In the genomic region with DNA sequence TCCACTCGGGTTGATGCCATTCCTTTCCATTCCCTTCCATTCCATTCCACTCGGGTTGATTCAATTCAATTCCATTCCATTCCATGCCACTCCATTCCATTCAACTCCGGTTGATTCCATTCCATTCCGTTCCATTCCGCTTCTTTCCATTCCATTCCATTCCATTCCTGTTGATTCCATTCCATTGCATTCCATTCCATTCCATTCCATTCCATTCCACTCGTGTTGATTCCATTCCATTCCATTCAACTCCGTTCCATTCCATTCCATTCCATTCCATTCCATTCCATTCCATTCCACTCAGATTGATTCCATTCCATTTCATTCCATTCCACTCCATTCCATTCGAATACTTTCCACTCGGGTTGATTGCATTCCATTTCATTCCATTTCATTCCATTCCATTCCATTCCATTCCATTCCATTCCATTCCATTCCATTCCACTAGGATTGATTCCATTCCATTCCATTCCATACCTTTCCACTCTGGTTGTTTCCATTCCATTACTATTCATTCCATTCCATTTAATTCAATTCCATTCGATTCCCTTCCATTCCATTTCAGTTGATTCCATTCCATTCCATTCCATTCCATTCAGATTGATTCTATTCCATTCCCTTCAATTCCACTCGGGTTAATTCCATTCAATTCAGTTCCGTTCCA, we compare ENCODE assay signal across 11 cellular contexts.
DNase-seq lines count a peak whose midpoint lies in the region; ATAC-seq and FAIRE-seq lines count a peak whose summit lies in the region.
"Had no signal": no experiment of that assay in that cellular context is flagged by ENCODE, and none has a peak within 500 bp of the region (broad histone marks: within the 10 kb centered on the region; RNA-seq: fewer than 3 reads in every experiment).

No MANE protein-coding gene starts in this region.

- no peak for DNase-seq in activated naive CD8-positive, alpha-beta T cell treated with anti-CD3 and anti-CD28 coated beads, Interleukin-2, amount 50 U/mL, for 24 hours
- no peak for DNase-seq in sciatic nerve (ENCODE audit: low spot score)
- DNase-seq in superior temporal gyrus (ENCODE audit: extremely low spot score), result no peak
- no peak for DNase-seq in HPDE6-E6E7 (ENCODE audit: extremely low spot score)
- DNase-seq in frontal cortex (ENCODE audit: low spot score in 2 of 2), result no peak
- DNase-seq in T-helper 2 cell treated with Interferon-gamma antibody and Interleukin-4, amounts not matched to agents 5 μg/mL and 100 μg/mL, for 36 hours (ENCODE audit: low spot score), result no peak

- H3K4me1 Mint-ChIP-seq in activated naive CD8-positive, alpha-beta T cell treated with anti-CD3 and anti-CD28 coated beads, Interleukin-2, amount 50 U/mL, for 24 hours, result no peaks in the 10 kb centered on the region
- H3K4me1 Mint-ChIP-seq in T-helper 2 cell treated with Interferon-gamma antibody and Interleukin-4, amounts not matched to agents 5 μg/mL and 100 μg/mL, for 36 hours (ENCODE audit: low read depth), result no peaks in the 10 kb centered on the region
- H3K4me1 Mint-ChIP-seq: mesothelial cell of epicardium had no signal

- H3K9me3 Mint-ChIP-seq in activated naive CD8-positive, alpha-beta T cell treated with anti-CD3 and anti-CD28 coated beads, Interleukin-2, amount 50 U/mL, for 24 hours, result peaks cover 21% of the 10 kb centered on the region
- H3K9me3 Mint-ChIP-seq in T-helper 2 cell treated with Interferon-gamma antibody and Interleukin-4, amounts not matched to agents 5 μg/mL and 100 μg/mL, for 36 hours, result peaks cover 18% of the 10 kb centered on the region

- ATAC-seq in GM19468 (IDR thresholded peaks at IDR 0.05; ENCODE audit: extremely low read depth, unreplicated experiment) (peak; percentile 38), HG02885 (IDR thresholded peaks at IDR 0.05; ENCODE audit: poor library complexity, unreplicated experiment) (peak; percentile 45), sciatic nerve (peak; percentile 78)
- peak; percentile 60 for ATAC-seq in activated naive CD8-positive, alpha-beta T cell treated with anti-CD3 and anti-CD28 coated beads, Interleukin-2, amount 50 U/mL, for 24 hours
- ATAC-seq: Panc1 had no signal

- intact Hi-C loops in sciatic nerve (cut with DNase I), result no loop called here

- H3K36me3 Mint-ChIP-seq in activated naive CD8-positive, alpha-beta T cell treated with anti-CD3 and anti-CD28 coated beads, Interleukin-2, amount 50 U/mL, for 24 hours (ENCODE audit: low read depth), result peaks cover 57% of the 10 kb centered on the region
- H3K36me3 Mint-ChIP-seq in T-helper 2 cell treated with Interferon-gamma antibody and Interleukin-4, amounts not matched to agents 5 μg/mL and 100 μg/mL, for 36 hours (ENCODE audit: low read depth), result peaks cover 34% of the 10 kb centered on the region

- no peak for FAIRE-seq in frontal cortex (lab: Jason Lieb, UNC)

- no peaks in the 10 kb centered on the region for H3K27me3 Mint-ChIP-seq in activated naive CD8-positive, alpha-beta T cell treated with anti-CD3 and anti-CD28 coated beads, Interleukin-2, amount 50 U/mL, for 24 hours
- H3K27me3 Mint-ChIP-seq in T-helper 2 cell treated with Interferon-gamma antibody and Interleukin-4, amounts not matched to agents 5 μg/mL and 100 μg/mL, for 36 hours (ENCODE audit: low read depth), result no peaks in the 10 kb centered on the region
- H3K27me3 Mint-ChIP-seq: dendritic cell treated with granulocyte-macrophage colony-stimulating factor and Interleukin-4, amounts not matched to agents 40 ng/mL and 50 ng/mL, for 4 days had no signal

- H3K27ac Mint-ChIP-seq in activated naive CD8-positive, alpha-beta T cell treated with anti-CD3 and anti-CD28 coated beads, Interleukin-2, amount 50 U/mL, for 24 hours, result no peak overlapping the region
- H3K27ac Mint-ChIP-seq in T-helper 2 cell treated with Interferon-gamma antibody and Interleukin-4, amounts not matched to agents 5 μg/mL and 100 μg/mL, for 36 hours, result no peak overlapping the region
- H3K27ac Mint-ChIP-seq: dendritic cell treated with granulocyte-macrophage colony-stimulating factor and Interleukin-4, amounts not matched to agents 40 ng/mL and 50 ng/mL, for 4 days; mesothelial cell of epicardium had no signal

- no peak overlapping the region for H3K4me3 Mint-ChIP-seq in activated naive CD8-positive, alpha-beta T cell treated with anti-CD3 and anti-CD28 coated beads, Interleukin-2, amount 50 U/mL, for 24 hours
- H3K4me3 Mint-ChIP-seq in T-helper 2 cell treated with Interferon-gamma antibody and Interleukin-4, amounts not matched to agents 5 μg/mL and 100 μg/mL, for 36 hours, result no peak overlapping the region
- H3K4me3 Mint-ChIP-seq: dendritic cell treated with granulocyte-macrophage colony-stimulating factor and Interleukin-4, amounts not matched to agents 40 ng/mL and 50 ng/mL, for 4 days; mesothelial cell of epicardium had no signal
